27 cellular contexts compared by ENCODE assay signal in genomic region chr5:136621743-136622142, GRCh38.
"Had no signal": no experiment of that assay in that cellular context is flagged by ENCODE, and none has a peak within 500 bp of the region (broad histone marks: within the 10 kb centered on the region; RNA-seq: fewer than 3 reads in every experiment).

No MANE protein-coding gene starts in this region.

- H3K4me1 ChIP-seq: pancreas, prostate gland, right lobe of liver, sigmoid colon, stomach, thyroid gland, tibial nerve, upper lobe of left lung, vagina had no signal

- ATAC-seq: natural killer cell treated with Interleukin-12 subunit alpha and Interleukin-12 subunit beta and Interleukin-15 and Interleukin-18, amount 100 ng/mL, for 72 hours; pancreas; right cardiac atrium; right lobe of liver; stimulated activated effector memory CD8-positive, alpha-beta T cell treated with anti-CD3 and anti-CD28 coated beads, Interleukin-12 subunit alpha, Interleukin-12 subunit beta, amount 100 ng/mL, for 72 hours; stimulated activated naive B cell treated with anti-CD40 and anti-IgM and Interleukin-4, amounts not matched to agents 10 μg/mL and 1 μg/mL and 100 μg/mL, for 72 hours had no signal

- H3K27ac Mint-ChIP-seq: natural killer cell treated with Interleukin-12 subunit alpha and Interleukin-12 subunit beta and Interleukin-15 and Interleukin-18, amount 100 ng/mL, for 72 hours; nephron progenitor cell; stimulated activated effector memory CD8-positive, alpha-beta T cell treated with anti-CD3 and anti-CD28 coated beads, Interleukin-12 subunit alpha, Interleukin-12 subunit beta, amount 100 ng/mL, for 72 hours; stimulated activated naive B cell treated with anti-CD40 and anti-IgM and Interleukin-4, amounts not matched to agents 10 μg/mL and 1 μg/mL and 100 μg/mL, for 72 hours; stimulated activated naive CD8-positive, alpha-beta T cell treated with anti-CD3 and anti-CD28 coated beads, Interleukin-15, Interleukin-2, amounts not matched to agents 100 ng/mL and 50 ng/mL, for 24 hours had no signal

- H3K4me3 Mint-ChIP-seq: natural killer cell treated with Interleukin-12 subunit alpha and Interleukin-12 subunit beta and Interleukin-15 and Interleukin-18, amount 100 ng/mL, for 72 hours; nephron progenitor cell; neural crest cell; stimulated activated effector memory CD8-positive, alpha-beta T cell treated with anti-CD3 and anti-CD28 coated beads, Interleukin-12 subunit alpha, Interleukin-12 subunit beta, amount 100 ng/mL, for 72 hours; stimulated activated naive B cell treated with anti-CD40 and anti-IgM and Interleukin-4, amounts not matched to agents 10 μg/mL and 1 μg/mL and 100 μg/mL, for 72 hours; stimulated activated naive CD8-positive, alpha-beta T cell treated with anti-CD3 and anti-CD28 coated beads, Interleukin-15, Interleukin-2, amounts not matched to agents 100 ng/mL and 50 ng/mL, for 24 hours had no signal

- H3K27me3 ChIP-seq: neutrophil, pancreas, right lobe of liver, sigmoid colon, stomach, thyroid gland, tibial nerve, upper lobe of left lung, vagina had no signal

- H3K9me3 ChIP-seq: neutrophil, pancreas, prostate gland, right lobe of liver, sigmoid colon, stomach, thoracic aorta, thyroid gland, tibial nerve, upper lobe of left lung, vagina had no signal

- H3K4me3 ChIP-seq: pancreas, prostate gland, right lobe of liver, sigmoid colon, stomach, thoracic aorta, thyroid gland, tibial nerve, upper lobe of left lung, vagina had no signal

- H3K4me1 Mint-ChIP-seq: nephron progenitor cell; neural crest cell; stimulated activated effector memory CD8-positive, alpha-beta T cell treated with anti-CD3 and anti-CD28 coated beads, Interleukin-12 subunit alpha, Interleukin-12 subunit beta, amount 100 ng/mL, for 72 hours; stimulated activated naive B cell treated with anti-CD40 and anti-IgM and Interleukin-4, amounts not matched to agents 10 μg/mL and 1 μg/mL and 100 μg/mL, for 72 hours had no signal

- FAIRE-seq: pancreas, small intestine, urothelium cell line had no signal

- H3K27ac ChIP-seq: neutrophil, pancreas, prostate gland, right lobe of liver, sigmoid colon, stomach, thoracic aorta, thyroid gland, tibial nerve, upper lobe of left lung, vagina had no signal

- H3K9me3 Mint-ChIP-seq: nephron progenitor cell; neural crest cell; stimulated activated naive B cell treated with anti-CD40 and anti-IgM and Interleukin-4, amounts not matched to agents 10 μg/mL and 1 μg/mL and 100 μg/mL, for 72 hours; stimulated activated naive CD8-positive, alpha-beta T cell treated with anti-CD3 and anti-CD28 coated beads, Interleukin-15, Interleukin-2, amounts not matched to agents 100 ng/mL and 50 ng/mL, for 24 hours had no signal

- H3K36me3 ChIP-seq: neutrophil, pancreas, prostate gland, right lobe of liver, sigmoid colon, stomach, thoracic aorta, thyroid gland, tibial nerve, upper lobe of left lung, vagina had no signal

- DNase-seq: nephron progenitor cell; nucleus accumbens; pancreas; right cardiac atrium; right lobe of liver; sigmoid colon; small intestine; stimulated activated CD4-positive, alpha-beta T cell treated with anti-CD3 and anti-CD28 coated beads, Interleukin-15, amount 100 ng/mL, for 24 hours; stimulated activated CD4-positive, alpha-beta T cell treated with anti-CD3 and anti-CD28 coated beads, Interleukin-2, amount 100 ng/mL, for 24 hours; stimulated activated CD4-positive, alpha-beta T cell treated with anti-CD3 and anti-CD28 coated beads, Interleukin-2, amount 100 ng/mL, for 48 hours; stimulated activated CD4-positive, alpha-beta T cell treated with anti-CD3 and anti-CD28 coated beads, Interleukin-4, amount 100 ng/mL, for 24 hours; stimulated activated naive B cell treated with anti-CD40 and anti-IgM and Interleukin-4, amounts not matched to agents 10 μg/mL and 1 μg/mL and 100 μg/mL, for 72 hours; stimulated activated naive CD4-positive, alpha-beta T cell treated with Interleukin-2 at 50 U/mL for 16 hours; stomach; thyroid gland; trophoblast cell; upper lobe of left lung had no signal

- H3K27me3 Mint-ChIP-seq: natural killer cell treated with Interleukin-12 subunit alpha and Interleukin-12 subunit beta and Interleukin-15 and Interleukin-18, amount 100 ng/mL, for 72 hours; stimulated activated naive B cell treated with anti-CD40 and anti-IgM and Interleukin-4, amounts not matched to agents 10 μg/mL and 1 μg/mL and 100 μg/mL, for 72 hours; stimulated activated naive CD8-positive, alpha-beta T cell treated with anti-CD3 and anti-CD28 coated beads, Interleukin-15, Interleukin-2, amounts not matched to agents 100 ng/mL and 50 ng/mL, for 24 hours had no signal

- H3K36me3 Mint-ChIP-seq: natural killer cell treated with Interleukin-12 subunit alpha and Interleukin-12 subunit beta and Interleukin-15 and Interleukin-18, amount 100 ng/mL, for 72 hours; stimulated activated effector memory CD8-positive, alpha-beta T cell treated with anti-CD3 and anti-CD28 coated beads, Interleukin-12 subunit alpha, Interleukin-12 subunit beta, amount 100 ng/mL, for 72 hours; stimulated activated naive B cell treated with anti-CD40 and anti-IgM and Interleukin-4, amounts not matched to agents 10 μg/mL and 1 μg/mL and 100 μg/mL, for 72 hours had no signal
